In genomic region chr14:55645845-55646832, GRCh38 we compare ENCODE assay signal across 28 cellular contexts.
DNase-seq lines count a peak whose midpoint lies in the region; ATAC-seq, FAIRE-seq and TF ChIP-seq lines count a peak whose summit lies in the region.
"Had no signal": no experiment of that assay in that cellular context is flagged by ENCODE, and none has a peak within 500 bp of the region (broad histone marks: within the 10 kb centered on the region; RNA-seq: fewer than 3 reads in every experiment).

No MANE protein-coding gene starts in this region.

- TF ChIP-seq POLR2A in K562 (conservative IDR thresholded peaks at IDR 0.05), result no peak

- H3K27ac ChIP-seq in GM23338 (ENCODE audit: low read depth), result no peak overlapping the region
- no peak overlapping the region for H3K27ac ChIP-seq in K562 (ENCODE audit: extremely low read depth, low read depth, low read length)
- H3K27ac ChIP-seq: breast epithelium, neural progenitor cell, tibial nerve, WERI-Rb-1 had no signal

- CTCF ChIA-PET in K562 (lab: Yijun Ruan, JAX; ENCODE audit: low intra/inter-chr PET ratio), result no interaction called here

- no peak for TF ChIP-seq EP300 in K562 (IDR thresholded peaks at IDR 0.05; ENCODE audit: low read length)

- H3K4me3 Mint-ChIP-seq in CD14-positive monocyte (no peak overlapping the region), GM23338 (no peak overlapping the region), nephron progenitor cell (no peak overlapping the region)
- H3K4me3 Mint-ChIP-seq: activated CD4-positive, alpha-beta T cell treated with anti-CD3 and anti-CD28 coated beads, Interleukin-2, amount 10 ng/mL, durations not matched to agents 24 days and 14 days; activated naive CD4-positive, alpha-beta T cell treated with anti-CD3 and anti-CD28 coated beads for 36 hours; activated T-helper 1 cell treated with anti-CD3 and anti-CD28 coated beads, Interleukin-12 subunit alpha, Interleukin-12 subunit beta, Interleukin-2, Interleukin-4 antibody, amounts not matched to agents 30 ng/mL and 10 ng/mL and 1 ng/mL, durations not matched to agents 14 hours and 24 hours and 36 hours; immature natural killer cell; neural progenitor cell had no signal

- peaks cover 11% of the 10 kb centered on the region for H3K4me1 Mint-ChIP-seq in CD14-positive monocyte
- H3K4me1 Mint-ChIP-seq in GM23338, result peaks cover 16% of the 10 kb centered on the region
- H3K4me1 Mint-ChIP-seq in nephron progenitor cell, result no peaks in the 10 kb centered on the region
- H3K4me1 Mint-ChIP-seq: immature natural killer cell, neural progenitor cell had no signal

- H3K9me2 ChIP-seq in GM23338 (ENCODE audit: insufficient read depth), result no peaks in the 10 kb centered on the region

- in situ Hi-C loops in K562 (cut with MboI), result no loop called here
- in situ Hi-C loops in GM13977 (cut with MboI; ENCODE audit: low pct_unique_long_range_greater_than_20kb, low sequenced_read_pairs, unreplicated experiment), result no loop called here

- WGBS in K562 (ENCODE audit: insufficient coverage, low coverage, missing lambda C conversion rate), result 77% methylated on average over 2 of the region's 2 CpGs

- intact Hi-C loops in CD14-positive monocyte (cut with micrococcal nuclease), result no loop called here
- intact Hi-C loops in K562 (cut with micrococcal nuclease), result no loop called here

- FAIRE-seq in K562 (lab: Jason Lieb, UNC), result peak; percentile 51
- FAIRE-seq: GM18507, GM19239, RCC 7860 had no signal

- H3K27me3 Mint-ChIP-seq in CD14-positive monocyte (ENCODE audit: low read depth in 3 of 3), result no peaks in the 10 kb centered on the region
- no peaks in the 10 kb centered on the region for H3K27me3 Mint-ChIP-seq in GM23338 (ENCODE audit: insufficient read depth, low read depth, poor library complexity)
- no peaks in the 10 kb centered on the region for H3K27me3 Mint-ChIP-seq in nephron progenitor cell (ENCODE audit: low read depth, poor library complexity)
- H3K27me3 Mint-ChIP-seq: activated CD4-positive, alpha-beta T cell treated with anti-CD3 and anti-CD28 coated beads, Interleukin-2, amount 10 ng/mL, durations not matched to agents 24 days and 14 days had no signal

- TF ChIP-seq RAD21 in K562 (CRISPR knock-in tag; conservative IDR thresholded peaks at IDR 0.05 in 1 of 2, IDR thresholded peaks at IDR 0.05 in 1 of 2), result no peak

- no peak overlapping the region for H2AFZ ChIP-seq in GM23338
- H2AFZ ChIP-seq in K562 (ENCODE audit: low read depth, low read length), result no peak overlapping the region
- H2AFZ ChIP-seq: neural progenitor cell had no signal

- no peaks in the 10 kb centered on the region for H3K9me3 ChIP-seq in K562 (replicated peaks; ENCODE audit: control insufficient read depth, insufficient read depth, low read depth, low read length)
- H3K9me3 ChIP-seq: breast epithelium, tibial nerve had no signal

- TF ChIP-seq CTCF in CD14-positive monocyte (IDR thresholded peaks at IDR 0.05) (no peak), GM23338 (conservative IDR thresholded peaks at IDR 0.05; ENCODE audit: low read depth in 2 of 2) (no peak), K562 (IDR thresholded peaks at IDR 0.05 in 2 of 3, conservative IDR thresholded peaks at IDR 0.05 in 1 of 3; ENCODE audit: insufficient read depth in 2 of 3, low read depth in 1 of 3, low read length in 3 of 3) (no peak), nephron progenitor cell (IDR thresholded peaks at IDR 0.05) (no peak), GM13977 (IDR thresholded peaks at IDR 0.05; ENCODE audit: extremely low read depth, insufficient read depth, missing control alignments) (no peak)

- no peak for ATAC-seq in GM23338
- no peak for ATAC-seq in K562
- ATAC-seq in HG02678 (IDR thresholded peaks at IDR 0.05; ENCODE audit: unreplicated experiment), result no peak
- ATAC-seq: left colon, right cardiac atrium had no signal

- H3K27me3 ChIP-seq in GM23338 (ENCODE audit: insufficient read depth) (no peaks in the 10 kb centered on the region), K562 (ENCODE audit: control insufficient read depth in 2 of 2, insufficient read depth in 2 of 2, low read length in 2 of 2) (no peaks in the 10 kb centered on the region)
- H3K27me3 ChIP-seq: breast epithelium, neural progenitor cell, tibial nerve had no signal

- H3K79me2 ChIP-seq in GM23338 (replicated peaks; ENCODE audit: insufficient read depth) (no peaks in the 10 kb centered on the region), K562 (ENCODE audit: control insufficient read depth, insufficient read depth, low read length) (no peaks in the 10 kb centered on the region)

- DNase-seq in CD14-positive monocyte (ENCODE audit: low spot score) (no peak), GM23338 (ENCODE audit: low spot score) (no peak), K562 (ENCODE audit: extremely low read depth in 1 of 4, low spot score in 3 of 4) (no peak), nephron progenitor cell (no peak), NCI-H1092 treated with DMSO at 0.1 percent for 48 hours (lab: John Stamatoyannopoulos, UW) (no peak), NCI-H1436 treated with DMSO at 0.1 percent for 48 hours (lab: John Stamatoyannopoulos, UW) (no peak), GM13977 (ENCODE audit: low spot score) (no peak)
- DNase-seq: activated CD4-positive, alpha-beta T cell treated with anti-CD3 and anti-CD28 coated beads, Interleukin-2, amount 10 ng/mL, durations not matched to agents 24 days and 14 days; activated naive CD4-positive, alpha-beta T cell treated with anti-CD3 and anti-CD28 coated beads for 36 hours; EL; immature natural killer cell; Karpas-422; left colon; NCI-H1417; NCI-H2081; NCI-H2227 treated with DMSO at 0.1 percent for 48 hours; right cardiac atrium; SIG-M5; stimulated activated CD4-positive, alpha-beta T cell treated with anti-CD3 and anti-CD28 coated beads, Interleukin-2, amount 100 ng/mL, for 48 hours; WERI-Rb-1 had no signal

- H3K4me2 ChIP-seq in GM23338 (no peak overlapping the region), K562 (ENCODE audit: insufficient read depth, low read length) (no peak overlapping the region)
- H3K4me2 ChIP-seq: neural progenitor cell had no signal

- H3K9me3 Mint-ChIP-seq in CD14-positive monocyte, result peaks cover 0 to 2% (median 0%) of the 10 kb centered on the region in 7 donors
- H3K9me3 Mint-ChIP-seq in GM23338, result no peaks in the 10 kb centered on the region
- no peaks in the 10 kb centered on the region for H3K9me3 Mint-ChIP-seq in nephron progenitor cell
- H3K9me3 Mint-ChIP-seq: activated CD4-positive, alpha-beta T cell treated with anti-CD3 and anti-CD28 coated beads, Interleukin-2, amount 10 ng/mL, durations not matched to agents 24 days and 14 days; activated naive CD4-positive, alpha-beta T cell treated with anti-CD3 and anti-CD28 coated beads for 36 hours; activated T-helper 1 cell treated with anti-CD3 and anti-CD28 coated beads, Interleukin-12 subunit alpha, Interleukin-12 subunit beta, Interleukin-2, Interleukin-4 antibody, amounts not matched to agents 30 ng/mL and 10 ng/mL and 1 ng/mL, durations not matched to agents 14 hours and 24 hours and 36 hours; immature natural killer cell; neural progenitor cell had no signal

- no peak overlapping the region for H3K4me3 ChIP-seq in GM23338
- no peak overlapping the region for H3K4me3 ChIP-seq in K562
- H3K4me3 ChIP-seq: breast epithelium, neural progenitor cell, tibial nerve had no signal

- H3K36me3 Mint-ChIP-seq in CD14-positive monocyte (peaks cover 60 to 80% of the 10 kb centered on the region in 2 donors), GM23338 (ENCODE audit: low read depth) (peaks cover 59% of the 10 kb centered on the region), nephron progenitor cell (ENCODE audit: low read depth) (peaks cover 67% of the 10 kb centered on the region)

- H3K4me1 ChIP-seq in GM23338 (ENCODE audit: insufficient read depth) (peaks cover 11% of the 10 kb centered on the region), K562 (replicated peaks in 1 of 2; ENCODE audit: control insufficient read depth in 2 of 2, insufficient read depth in 2 of 2, low read length in 2 of 2) (no peaks in the 10 kb centered on the region)
- H3K4me1 ChIP-seq: breast epithelium, neural progenitor cell had no signal

- H3K9ac ChIP-seq in K562 (ENCODE audit: insufficient read depth in 1 of 2, low read depth in 2 of 2, low read length in 2 of 2), result no peak overlapping the region
- H3K9ac ChIP-seq: neural progenitor cell had no signal

- no peaks in the 10 kb centered on the region for H3K9me1 ChIP-seq in K562 (ENCODE audit: control insufficient read depth, insufficient read depth, low read length)

- H3F3A ChIP-seq in GM23338 (replicated peaks; ENCODE audit: low read depth), result no peaks in the 10 kb centered on the region

- H3K27ac Mint-ChIP-seq in CD14-positive monocyte (peak overlapping the region in 4 of 7 donors; percentile 17 to 57 (median 36)), GM23338 (peak overlapping the region; percentile 9; the same call in 1 of the 2 replicates), nephron progenitor cell (peak overlapping the region; percentile 18)
- H3K27ac Mint-ChIP-seq: activated CD4-positive, alpha-beta T cell treated with anti-CD3 and anti-CD28 coated beads, Interleukin-2, amount 10 ng/mL, durations not matched to agents 24 days and 14 days; activated naive CD4-positive, alpha-beta T cell treated with anti-CD3 and anti-CD28 coated beads for 36 hours; activated T-helper 1 cell treated with anti-CD3 and anti-CD28 coated beads, Interleukin-12 subunit alpha, Interleukin-12 subunit beta, Interleukin-2, Interleukin-4 antibody, amounts not matched to agents 30 ng/mL and 10 ng/mL and 1 ng/mL, durations not matched to agents 14 hours and 24 hours and 36 hours; neural progenitor cell had no signal

- no TSS peak for BruUV-seq in K562 (replicated peaks; lab: Mats Ljungman, UMichigan)

- H4K20me1 ChIP-seq in GM23338 (replicated peaks; ENCODE audit: insufficient read depth) (no peaks in the 10 kb centered on the region), K562 (replicated peaks; ENCODE audit: control insufficient read depth, insufficient read depth, low read length) (no peaks in the 10 kb centered on the region)

- H3K36me3 ChIP-seq in GM23338 (ENCODE audit: insufficient read depth) (peaks cover 2% of the 10 kb centered on the region; the same call in 1 of the 2 replicates), K562 (ENCODE audit: control insufficient read depth, insufficient read depth, low read length) (peaks cover 38% of the 10 kb centered on the region)

- POLR2A ChIA-PET in K562 (lab: Yijun Ruan, JAX), result no interaction called here

TF ChIP-seq in GM23338, 12 proteins besides CTCF, POLR2A, EP300 and RAD21 (continues in another document):
- no peak for TF ChIP-seq CREB1 (CRISPR knock-in tag; IDR thresholded peaks at IDR 0.05; ENCODE audit: low read depth)
- no peak for TF ChIP-seq EZH2 (IDR thresholded peaks at IDR 0.05; ENCODE audit: low read depth, unreplicated experiment)
- TF ChIP-seq NANOG (IDR thresholded peaks at IDR 0.05; ENCODE audit: borderline replicate concordance), result no peak
